8 cellular contexts compared by ENCODE assay signal in the genomic region with DNA sequence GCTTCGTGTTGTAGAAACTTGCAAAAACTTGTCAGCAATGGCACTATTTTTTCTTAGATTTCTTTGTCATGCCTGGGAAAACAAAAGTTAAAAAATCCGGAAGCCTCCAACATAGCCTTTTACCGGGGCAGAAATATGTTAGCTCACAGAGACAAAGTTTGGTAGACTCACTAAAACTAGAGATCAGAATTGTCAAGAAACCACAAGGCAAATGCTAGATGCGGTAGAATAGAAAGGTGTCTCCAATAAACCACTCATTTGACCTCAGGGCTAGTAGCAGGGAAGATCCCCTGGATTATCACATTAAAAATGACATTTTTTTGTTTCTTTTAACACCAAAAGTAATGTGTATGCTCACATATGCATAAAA. TPM values are rescaled to one million over a fixed set of nuclear protein-coding genes. Genes with fewer than 3 reads are reported as not detected.
DNase-seq lines count a peak whose midpoint lies in the region; ATAC-seq and TF ChIP-seq lines count a peak whose summit lies in the region.

No MANE protein-coding gene starts in this region.

- H3K4me3 ChIP-seq in coronary artery, result peak overlapping the region; percentile 58

- peaks cover 50% of the 10 kb centered on the region for H3K4me1 Mint-ChIP-seq in CD4-positive, alpha-beta T cell (ENCODE audit: low read depth)
- H3K4me1 Mint-ChIP-seq in naive B cell, result peaks cover 25 to 47% (median 39%) of the 10 kb centered on the region in 3 donors

- H3K27me3 ChIP-seq in CD4-positive, alpha-beta T cell (ENCODE audit: control insufficient read depth, insufficient read depth, low read length), result no peaks in the 10 kb centered on the region

- peak overlapping the region; percentile 91 for H3K27ac Mint-ChIP-seq in CD4-positive, alpha-beta T cell
- peak overlapping the region; percentile 39 to 95 (median 87) for H3K27ac Mint-ChIP-seq in naive B cell

- peak; percentile 13 for ATAC-seq in CD4-positive, alpha-beta T cell (ENCODE audit: poor library complexity)
- peak in 1 of 2 donors; percentile 15 for ATAC-seq in naive B cell (ENCODE audit: low read depth in 2 of 2)
- ATAC-seq in HG02981 (IDR thresholded peaks at IDR 0.05; ENCODE audit: unreplicated experiment), result no peak
- no peak for ATAC-seq in GM19397 (IDR thresholded peaks at IDR 0.05; ENCODE audit: unreplicated experiment)

- no peak for DNase-seq in CD4-positive, alpha-beta T cell
- DNase-seq in coronary artery (ENCODE audit: low spot score) (no peak), naive B cell (no peak), KG1 (lab: John Stamatoyannopoulos, UW) (no peak), kidney glomerular epithelial cell (lab: John Stamatoyannopoulos, UW) (no peak)

- H3K36me3 ChIP-seq in KOPT-K1 (ENCODE audit: insufficient read depth, low read length), result peaks cover 25% of the 10 kb centered on the region

- no peaks in the 10 kb centered on the region for H3K9me3 Mint-ChIP-seq in CD4-positive, alpha-beta T cell
- H3K9me3 Mint-ChIP-seq in naive B cell, result no peaks in the 10 kb centered on the region

- no peaks in the 10 kb centered on the region for H3K9me3 ChIP-seq in CD4-positive, alpha-beta T cell (ENCODE audit: control insufficient read depth, low read length)
- H3K9me3 ChIP-seq in KOPT-K1 (ENCODE audit: insufficient read depth, low read length, poor library complexity, severe bottlenecking), result peaks cover 11% of the 10 kb centered on the region

- no peaks in the 10 kb centered on the region for H3K27me3 Mint-ChIP-seq in CD4-positive, alpha-beta T cell
- no peaks in the 10 kb centered on the region for H3K27me3 Mint-ChIP-seq in naive B cell

- H3K27ac ChIP-seq in CD4-positive, alpha-beta T cell (ENCODE audit: low read depth, low read length), result peak overlapping the region; percentile 69
- H3K27ac ChIP-seq in KOPT-K1 (ENCODE audit: low read depth, low read length, poor library complexity, severe bottlenecking), result peak overlapping the region; percentile 84
- H3K27ac ChIP-seq in coronary artery, result peak overlapping the region in 1 of 2 donors; percentile 33

- no peak for TF ChIP-seq CTCF in CD4-positive, alpha-beta T cell (IDR thresholded peaks at IDR 0.05)
- no peak for TF ChIP-seq CTCF in coronary artery (IDR thresholded peaks at IDR 0.05)

- H3K36me3 Mint-ChIP-seq in CD4-positive, alpha-beta T cell (ENCODE audit: low read depth), result peaks cover 43% of the 10 kb centered on the region
- peaks cover 0 to 8% of the 10 kb centered on the region in 2 donors for H3K36me3 Mint-ChIP-seq in naive B cell

- H3K4me3 Mint-ChIP-seq in CD4-positive, alpha-beta T cell, result peak overlapping the region; percentile 96
- peak overlapping the region; percentile 85 to 97 (median 92) for H3K4me3 Mint-ChIP-seq in naive B cell

- POLR2A ChIA-PET in CD4-positive, alpha-beta T cell (lab: Charles Lee), result interaction anchor here (0.7 to 3.3 kb wide), 22 partner anchors 9 to 319 kb away, joined by 3 to 120 read pairs (median 5); a partner anchor contains a TSS

- intact Hi-C loops in CD4-positive, alpha-beta T cell (cut with DNase I, micrococcal nuclease), result loop anchor here (1.0 to 5.0 kb wide), 7 partner anchors 8 to 994 kb away; a partner anchor contains a TSS

- CTCF ChIA-PET in CD4-positive, alpha-beta T cell (lab: Charles Lee), result interaction anchor here (0.9 to 2.7 kb wide), 21 partner anchors 10 to 316 kb away, joined by 3 to 105 read pairs (median 5); a partner anchor contains a TSS

RNA-seq across cellular contexts. Expression of a gene that starts 0.4 kb away (rescaled TPM):
- 10 to 100 TPM; 12.6 to 13.7 TPM for total RNA-seq in CD4-positive, alpha-beta T cell
- polyA plus RNA-seq in naive B cell (ENCODE audit: low read depth in 6 of 6), result 1 to 10 TPM; 2.7 to 8.1 (median 4.7) TPM
